ENCODE assay signal across 8 cellular contexts in genomic region chr3:50327943-50328691, GRCh38. TPM values are rescaled to one million over a fixed set of nuclear protein-coding genes. Genes with fewer than 3 reads are reported as not detected.
A peak's percentile ranks its signal among the peaks of the same experiment; 100 is the strongest.
DNase-seq lines count a peak whose midpoint lies in the region; ATAC-seq and TF ChIP-seq lines count a peak whose summit lies in the region.

Gene TUSC2 (minus strand): TSS chr3:50328223. CDS start chr3:50328099, 124 bp downstream.

- no peaks in the 10 kb centered on the region for H3K9me2 ChIP-seq in Karpas-422 (replicated peaks; ENCODE audit: insufficient read depth, low read length)

- H3K27me3 ChIP-seq in Karpas-422 (ENCODE audit: low read length) (no peaks in the 10 kb centered on the region), fibroblast of lung (ENCODE audit: control insufficient read depth, insufficient read depth, low read length) (no peaks in the 10 kb centered on the region)

- peaks cover 10 to 45% of the 10 kb centered on the region in 2 donors for H3K4me1 Mint-ChIP-seq in natural killer cell

- peak within 1 kb of the TSS; percentile 85 to 87 for H3K27ac Mint-ChIP-seq in natural killer cell

- peak; percentile 82 for ATAC-seq in GM21825 (IDR thresholded peaks at IDR 0.05; ENCODE audit: unreplicated experiment)
- ATAC-seq in natural killer cell, result peak; percentile 96 to 97 (median 97)

- no peak within 1 kb of the TSS for H2AFZ ChIP-seq in Karpas-422 (ENCODE audit: low read length)
- H2AFZ ChIP-seq in fibroblast of lung (ENCODE audit: low read length), result peak within 1 kb of the TSS; percentile 43

- peak; percentile 72 for DNase-seq in DMS79 treated with DMSO at 0.1 percent for 48 hours (lab: John Stamatoyannopoulos, UW)
- DNase-seq in Karpas-422, result peak; percentile 99
- peak; percentile 98 for DNase-seq in RPMI8226
- DNase-seq in activated T-helper 1 cell treated with anti-CD3 and anti-CD28 coated beads, Interleukin-2, amount 50 U/mL, for 16 hours (ENCODE audit: low read depth in 1 of 2, low spot score in 1 of 2), result peak; percentile 90
- peak; percentile 94 to 95 for DNase-seq in fibroblast of lung (ENCODE audit: low read depth in 2 of 2)
- DNase-seq in natural killer cell, result peak; percentile 94
- DNase-seq in stimulated activated naive CD4-positive, alpha-beta T cell treated with Interleukin-2 at 50 U/mL for 16 hours (lab: John Stamatoyannopoulos, UW), result peak; percentile 94

- peak within 1 kb of the TSS; percentile 85 for H3K4me3 Mint-ChIP-seq in natural killer cell

- H3K4me2 ChIP-seq in Karpas-422 (ENCODE audit: low read depth, low read length, poor library complexity, severe bottlenecking), result peak within 1 kb of the TSS; percentile 82
- peak within 1 kb of the TSS; percentile 96 for H3K4me2 ChIP-seq in fibroblast of lung (ENCODE audit: extremely low read depth, insufficient read depth, low read length)

- no peaks in the 10 kb centered on the region for H3K9me3 Mint-ChIP-seq in natural killer cell

- peak within 1 kb of the TSS; percentile 90 for H3K9ac ChIP-seq in Karpas-422 (ENCODE audit: low read length)
- peak within 1 kb of the TSS; percentile 83 for H3K9ac ChIP-seq in fibroblast of lung (ENCODE audit: insufficient read depth, low read length)

- H3K4me3 ChIP-seq in Karpas-422 (ENCODE audit: low read length) (peak within 1 kb of the TSS; percentile 94), fibroblast of lung (replicated peaks in 1 of 4; ENCODE audit: control extremely low read depth in 1 of 4, insufficient read depth in 1 of 4, low read depth in 3 of 4, low read length in 4 of 4) (peak within 1 kb of the TSS; percentile 79 to 95 (median 86))

- H3K79me2 ChIP-seq in Karpas-422 (ENCODE audit: low read length) (peaks cover 22% of the 10 kb centered on the region), fibroblast of lung (ENCODE audit: control insufficient read depth, insufficient read depth, low read length) (peaks cover 36% of the 10 kb centered on the region)

- H3K27ac ChIP-seq in Karpas-422 (ENCODE audit: low read length) (peak within 1 kb of the TSS; percentile 48), fibroblast of lung (ENCODE audit: insufficient read depth, low read length) (peak within 1 kb of the TSS; percentile 81)

- H3K9me3 ChIP-seq in Karpas-422 (ENCODE audit: low read length), result no peaks in the 10 kb centered on the region
- no peaks in the 10 kb centered on the region for H3K9me3 ChIP-seq in fibroblast of lung (ENCODE audit: control insufficient read depth, insufficient read depth, low read depth, low read length)

- H3K4me1 ChIP-seq in Karpas-422 (ENCODE audit: low read length) (peaks cover 39% of the 10 kb centered on the region), fibroblast of lung (ENCODE audit: control insufficient read depth, extremely low read depth, insufficient read depth, low read length) (peaks cover 7% of the 10 kb centered on the region)

- TF ChIP-seq CTCF in fibroblast of lung (conservative IDR thresholded peaks at IDR 0.05 in 1 of 2, IDR thresholded peaks at IDR 0.05 in 1 of 2; ENCODE audit: low read depth in 1 of 2, low read length in 2 of 2) (no peak), natural killer cell (IDR thresholded peaks at IDR 0.05) (no peak)

- no peaks in the 10 kb centered on the region for H3K27me3 Mint-ChIP-seq in natural killer cell (ENCODE audit: low read depth in 2 of 2)

- intact Hi-C loops in natural killer cell (cut with micrococcal nuclease), result no loop called here

- H4K20me1 ChIP-seq in Karpas-422 (ENCODE audit: insufficient read depth, low read depth, low read length) (peaks cover 6% of the 10 kb centered on the region; the same call in 1 of the 2 replicates), fibroblast of lung (ENCODE audit: control insufficient read depth, extremely low read depth, insufficient read depth, low read length) (no peaks in the 10 kb centered on the region)

- H3K36me3 Mint-ChIP-seq in natural killer cell, result no peaks in the 10 kb centered on the region

- H3K36me3 ChIP-seq in Karpas-422 (ENCODE audit: insufficient read depth, low read length) (peaks cover 27% of the 10 kb centered on the region; the same call in 1 of the 2 replicates), fibroblast of lung (ENCODE audit: control insufficient read depth, insufficient read depth, low read length) (peaks cover 25% of the 10 kb centered on the region)

RNA-seq across cellular contexts. Expression of gene TUSC2, which starts in this region (rescaled TPM):
- 38.1 and 49.6 TPM in 2 replicates for total RNA-seq in Karpas-422 (2014; rRNA removed; shearing (Covaris generic); ENCODE audit: low replicate concordance)
- total RNA-seq in fibroblast of lung (13.4 and 14.6 TPM in 2 replicates), natural killer cell (10 to 100 TPM; 18.4 to 23.4 (median 21.3) TPM)
- 15.3 and 19.2 TPM in 2 replicates for polyA plus RNA-seq in fibroblast of lung
- 19.5 and 28.3 TPM in 2 replicates for polyA plus RNA-seq in fibroblast of lung (2012)
- polyA minus RNA-seq in fibroblast of lung (ENCODE audit: low replicate concordance), result 25.1 and 39.5 TPM in 2 replicates

Comparison
In these comparisons a context has a peak if more than half of its experiments do, and no peak if none do; other contexts are left out.
1. Peak in every context shown above with its lines: DNase-seq, ATAC-seq, H3K4me3 ChIP-seq and H3K27ac ChIP-seq.